8 cellular contexts compared by ENCODE assay signal in the genomic region with DNA sequence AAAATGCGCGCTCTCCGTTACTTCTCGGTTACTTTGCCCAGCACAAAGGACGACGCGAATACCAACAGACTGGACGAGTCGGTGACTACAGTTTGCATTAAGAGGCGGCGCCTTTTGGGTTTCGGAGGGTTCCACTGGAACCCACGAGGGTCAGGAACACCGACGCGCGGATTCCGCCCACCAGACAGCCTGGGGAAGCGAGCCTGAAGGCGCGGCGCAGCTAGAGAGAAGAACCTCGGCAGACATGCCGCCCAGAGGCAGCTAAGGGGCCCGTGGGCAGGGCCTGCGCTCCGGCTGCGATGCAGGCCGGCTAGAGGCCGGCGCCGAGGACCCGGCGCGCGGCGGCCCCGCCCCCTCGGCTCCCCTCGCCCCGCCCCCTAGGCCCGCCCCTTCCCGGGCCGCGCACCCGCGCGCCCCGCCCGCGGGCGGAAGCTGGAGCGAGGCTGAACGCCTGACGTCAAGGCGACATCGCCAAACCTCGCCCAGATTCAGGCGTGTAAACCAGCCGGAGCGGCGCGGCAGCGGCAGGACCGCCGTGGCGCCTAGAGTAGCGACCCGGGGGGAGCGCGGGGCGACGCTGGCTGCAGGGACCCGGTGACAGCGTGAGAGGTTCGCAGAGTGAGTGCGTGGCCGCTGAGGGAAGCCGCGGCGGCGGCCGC. TPM values are rescaled to one million over a fixed set of nuclear protein-coding genes. Genes with fewer than 3 reads are reported as not detected.
DNase-seq lines count a peak whose midpoint lies in the region; TF ChIP-seq lines count a peak whose summit lies in the region.

A gene (plus strand): TSS at position 465 of the 659 bp plus-strand sequence. CDS start 37,826 bp downstream, outside the sequence.

- peak; percentile 89 for DNase-seq in GM06990 (ENCODE audit: extremely low read depth, insufficient read length)
- DNase-seq in HFF-Myc (ENCODE audit: extremely low read depth, low read depth) = peak; percentile 56
- DNase-seq in MV-4-11 (lab: John Stamatoyannopoulos, UW) = peak; percentile 90
- peak; percentile 84 for DNase-seq in SK-N-DZ (ENCODE audit: low spot score)
- DNase-seq in activated naive CD4-positive, alpha-beta T cell treated with anti-CD3 and anti-CD28 coated beads, Interleukin-2, amount 50 U/mL, for 16 hours = peak; percentile 88
- peak; percentile 91 for DNase-seq in globus pallidus (ENCODE audit: low spot score)
- peak; percentile 30 to 93 (median 86) for DNase-seq in nucleus accumbens (lab: John Stamatoyannopoulos, UW)
- DNase-seq in superior temporal gyrus (ENCODE audit: extremely low spot score) = peak; percentile 90

- TF ChIP-seq CTCF in GM06990 (IDR thresholded peaks at IDR 0.05; ENCODE audit: insufficient read depth, low read length, poor library complexity, severe bottlenecking) = no peak
- no peak for TF ChIP-seq CTCF in HFF-Myc (IDR thresholded peaks at IDR 0.05; ENCODE audit: low read depth, low read length, missing control alignments)

- H3K27me3 ChIP-seq in GM06990 (replicated peaks; ENCODE audit: control insufficient read depth, insufficient read depth, low read length) = no peaks in the 10 kb centered on the region

- no peaks in the 10 kb centered on the region for H3K36me3 ChIP-seq in GM06990 (ENCODE audit: control insufficient read depth, insufficient read depth, low read length)

- H3K4me3 ChIP-seq in GM06990 (replicated peaks; ENCODE audit: low read depth, low read length) (peak within 1 kb of the TSS; percentile 89), HFF-Myc (replicated peaks; ENCODE audit: low read depth, low read length) (peak within 1 kb of the TSS; percentile 91)

RNA-seq across cellular contexts. Expression of the gene that starts here (rescaled TPM):
- 102 and 109 TPM in 2 replicates for polyA plus RNA-seq in SK-N-DZ (2014; cell fraction: cytosol; rRNA removed)
- polyA plus RNA-seq in SK-N-DZ (2014; cell fraction: nucleus; rRNA removed) = 60.3 and 69.9 TPM in 2 replicates

Comparison
In these comparisons a context has a peak if more than half of its experiments do, and no peak if none do; other contexts are left out.
1. Peak in every context shown above with its lines: DNase-seq and H3K4me3 ChIP-seq.